Comparison of ENCODE assay signal across 12 cellular contexts in the genomic region with DNA sequence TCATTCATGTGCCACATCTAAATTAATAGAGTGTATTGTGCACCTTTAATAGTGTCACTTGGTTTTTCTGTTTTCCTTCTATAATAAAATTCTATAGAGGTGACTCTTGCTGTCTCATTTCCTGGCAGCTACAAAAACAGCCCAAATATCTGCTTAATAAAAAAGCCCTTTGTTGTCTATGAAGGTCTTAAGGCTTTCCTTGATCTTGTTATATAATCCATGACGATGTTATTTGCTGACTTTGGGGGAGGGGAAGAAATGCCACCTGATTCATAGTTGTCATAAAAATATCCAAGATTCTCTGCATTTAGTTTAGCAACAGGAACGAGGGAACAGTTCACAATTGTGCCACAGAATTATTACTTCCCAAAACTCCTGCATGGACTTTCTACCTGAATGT. TPM values are rescaled to one million over a fixed set of nuclear protein-coding genes. Genes with fewer than 3 reads are reported as not detected.
DNase-seq lines count a peak whose midpoint lies in the region; ATAC-seq and TF ChIP-seq lines count a peak whose summit lies in the region.
"Had no signal": no experiment of that assay in that cellular context is flagged by ENCODE, and none has a peak within 500 bp of the region (broad histone marks: within the 10 kb centered on the region; RNA-seq: fewer than 3 reads in every experiment).

No MANE protein-coding gene starts in this region.

- ATAC-seq in PC-3 = peak; percentile 63
- no peak for ATAC-seq in psoas muscle

- 18 to 23% (median 22%) methylated on average over 2 of the region's 2 CpGs for WGBS in psoas muscle, 3 donors

- peaks cover 3% of the 10 kb centered on the region; the same call in 1 of the 2 replicates for H3K36me3 ChIP-seq in PC-3 (ENCODE audit: low read depth, low read length)
- no peaks in the 10 kb centered on the region for H3K36me3 ChIP-seq in psoas muscle (ENCODE audit: insufficient read depth in 1 of 2, low read depth in 1 of 2)
- no peaks in the 10 kb centered on the region for H3K36me3 ChIP-seq in Karpas-422 (ENCODE audit: insufficient read depth, low read length)
- H3K36me3 ChIP-seq: tibial nerve had no signal

- H3K9me3 ChIP-seq in PC-3 (ENCODE audit: low read length) (no peaks in the 10 kb centered on the region), psoas muscle (no peaks in the 10 kb centered on the region), Karpas-422 (ENCODE audit: low read length) (no peaks in the 10 kb centered on the region)
- H3K9me3 ChIP-seq: SJSA1, tibial nerve had no signal

- H3K9ac ChIP-seq in PC-3 (ENCODE audit: low read length) (peak overlapping the region; percentile 84), Karpas-422 (ENCODE audit: low read length) (no peak overlapping the region)

- H3K4me2 ChIP-seq in PC-3 (ENCODE audit: low read length) (peak overlapping the region; percentile 88), Karpas-422 (ENCODE audit: low read depth, low read length, poor library complexity, severe bottlenecking) (no peak overlapping the region)

- H3K27ac ChIP-seq in PC-3 (ENCODE audit: low read length) (peak overlapping the region; percentile 91), epithelial cell of prostate (peak overlapping the region; percentile 92), psoas muscle (peak overlapping the region; percentile 94), Karpas-422 (ENCODE audit: low read length) (no peak overlapping the region)
- H3K27ac ChIP-seq: SJSA1 had no signal

- peaks cover 69% of the 10 kb centered on the region for H3K79me2 ChIP-seq in PC-3 (ENCODE audit: low read length)
- no peaks in the 10 kb centered on the region for H3K79me2 ChIP-seq in Karpas-422 (ENCODE audit: low read length)

- TF ChIP-seq CTCF in PC-3 (conservative IDR thresholded peaks at IDR 0.05; ENCODE audit: low read depth, low read length) = no peak
- no peak for TF ChIP-seq CTCF in psoas muscle (IDR thresholded peaks at IDR 0.05)

- H3K9me2 ChIP-seq in PC-3 (replicated peaks; ENCODE audit: low read length) = no peaks in the 10 kb centered on the region
- no peaks in the 10 kb centered on the region for H3K9me2 ChIP-seq in Karpas-422 (replicated peaks; ENCODE audit: insufficient read depth, low read length)

- intact Hi-C loops in PC-3 (cut with micrococcal nuclease) = loop anchor here (1.0 to 2.0 kb wide), 9 partner anchors 17 to 303 kb away; a partner anchor contains a TSS
- intact Hi-C loops in psoas muscle (cut with DNase I) = loop anchor here in 1 of 2 donors (5.0 kb wide), 1 partner anchor 302 kb away; a partner anchor contains a TSS

- H2AFZ ChIP-seq in PC-3 (ENCODE audit: low read length) (no peak overlapping the region), Karpas-422 (ENCODE audit: low read length) (no peak overlapping the region)

- H3K27me3 ChIP-seq in PC-3 (ENCODE audit: low read length) (no peaks in the 10 kb centered on the region), psoas muscle (ENCODE audit: insufficient read depth in 3 of 3, low read length in 2 of 3) (no peaks in the 10 kb centered on the region), Karpas-422 (ENCODE audit: low read length) (no peaks in the 10 kb centered on the region)
- H3K27me3 ChIP-seq: SJSA1, tibial nerve had no signal

- peak; percentile 24 for DNase-seq in Daoy (ENCODE audit: low read depth)
- peak; percentile 99 for DNase-seq in PC-3
- DNase-seq in epithelial cell of prostate (ENCODE audit: low read depth, low spot score) = no peak
- DNase-seq in psoas muscle = no peak
- DNase-seq in DMS114 treated with DMSO at 0.1 percent for 48 hours (lab: John Stamatoyannopoulos, UW; ENCODE audit: unreplicated experiment) = no peak
- DNase-seq in Karpas-422 = no peak
- DNase-seq in ecto neural progenitor cell (ENCODE audit: low spot score) = no peak
- DNase-seq in cerebellar nuclear complex (lab: John Stamatoyannopoulos, UW) = no peak
- DNase-seq: cortex of kidney, islet precursor cell had no signal

- H3K4me3 ChIP-seq in PC-3 (ENCODE audit: low read length) (peak overlapping the region; percentile 74), psoas muscle (peak overlapping the region; percentile 71), Karpas-422 (ENCODE audit: low read length) (no peak overlapping the region)
- H3K4me3 ChIP-seq: SJSA1 had no signal

- no TSS peak for BruUV-seq in PC-3 (replicated peaks; lab: Mats Ljungman, UMichigan)

- POLR2A ChIA-PET in PC-3 (lab: Charles Lee; ENCODE audit: unreplicated experiment) = interaction anchor here (2.2 kb wide), 1 partner anchor 44 kb away, joined by 6 read pairs; no protein-coding TSS in a partner anchor

- CTCF ChIA-PET in PC-3 (lab: Charles Lee) = no interaction called here

- H4K20me1 ChIP-seq in PC-3 (ENCODE audit: low read length) (no peaks in the 10 kb centered on the region), Karpas-422 (ENCODE audit: insufficient read depth, low read depth, low read length) (no peaks in the 10 kb centered on the region)

- H3K4me1 ChIP-seq in PC-3 (ENCODE audit: insufficient read depth, low read length) (peaks cover 34% of the 10 kb centered on the region), psoas muscle (peaks cover 82% of the 10 kb centered on the region), Karpas-422 (ENCODE audit: low read length) (peaks cover 31% of the 10 kb centered on the region)

- peaks cover 4% of the 10 kb centered on the region for H3F3A ChIP-seq in PC-3 (ENCODE audit: low read length, unreplicated experiment)

RNA-seq across cellular contexts. Expression of a gene that starts 31.3 kb away (rescaled TPM):
- total RNA-seq in Daoy (2014; rRNA removed; shearing (Covaris generic)) = 14.5 and 21.4 TPM in 2 replicates
- 26.2 and 37.0 TPM in 2 replicates for total RNA-seq in PC-3 (2014; rRNA removed)
- 100 to 1,000 TPM in 3 of 4 donors, 10 to 100 TPM in 1; 95.0 to 262 (median 225) TPM for total RNA-seq in psoas muscle
- 10 to 100 TPM; 30.4 to 86.4 (median 33.1) TPM for polyA plus RNA-seq in psoas muscle
- 1.4 and 3.5 TPM in 2 replicates for total RNA-seq in Karpas-422 (2014; rRNA removed; shearing (Covaris generic); ENCODE audit: low replicate concordance)

Comparison
In these comparisons a context has a peak if more than half of its experiments do, and no peak if none do; other contexts are left out.
1. DNase-seq: peak in Daoy (single experiment) and PC-3 (single experiment); none in epithelial cell of prostate (single experiment), psoas muscle (0 of 2), DMS114 treated with DMSO at 0.1 percent for 48 hours (single experiment), Karpas-422 (single experiment), ecto neural progenitor cell (single experiment) and cerebellar nuclear complex (0 of 2).